ENCODE assay signal across 1 cellular context in the genomic region with DNA sequence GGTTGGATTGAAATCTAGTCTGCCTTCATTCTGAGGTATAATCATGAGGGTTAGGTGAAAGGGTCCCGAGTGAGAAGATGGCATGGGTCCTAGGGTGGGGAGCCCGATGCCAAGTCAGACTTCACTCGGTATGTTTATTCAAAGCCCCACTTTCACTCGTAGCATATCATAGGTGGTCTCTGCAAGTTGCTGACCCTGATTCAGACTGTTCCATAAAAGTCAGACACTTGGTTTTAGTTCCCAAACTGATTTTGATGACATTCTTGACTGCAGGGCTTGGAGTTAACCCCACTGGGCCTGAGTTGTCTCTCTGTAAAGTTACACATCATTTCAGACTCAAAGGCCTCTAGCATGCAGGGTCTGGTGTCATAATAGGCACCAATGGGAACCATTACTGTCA.
TF ChIP-seq lines count a peak whose summit lies in the region.

No MANE protein-coding gene starts in this region.

TF ChIP-seq in endothelial cell of umbilical vein, 7 proteins besides CTCF, POLR2A, EP300 and RAD21:
- TF ChIP-seq GATA2 (IDR thresholded peaks at IDR 0.05; ENCODE audit: insufficient read depth, insufficient read length, low read depth, low read length) (no peak), EZH2 (IDR thresholded peaks at IDR 0.05; ENCODE audit: borderline replicate concordance, low read depth, low read length, severe bottlenecking) (no peak), POLR2AphosphoS5 (IDR thresholded peaks at IDR 0.05; ENCODE audit: insufficient read depth, low read depth, low read length) (no peak), JUN (IDR thresholded peaks at IDR 0.05; ENCODE audit: borderline replicate concordance, insufficient read depth, insufficient read length, low read depth) (no peak), MYC (IDR thresholded peaks at IDR 0.05; ENCODE audit: low read depth, low read length) (no peak), FOS (IDR thresholded peaks at IDR 0.05; ENCODE audit: borderline replicate concordance, insufficient read depth, low read length) (no peak)
- TF ChIP-seq, protein P1, sequence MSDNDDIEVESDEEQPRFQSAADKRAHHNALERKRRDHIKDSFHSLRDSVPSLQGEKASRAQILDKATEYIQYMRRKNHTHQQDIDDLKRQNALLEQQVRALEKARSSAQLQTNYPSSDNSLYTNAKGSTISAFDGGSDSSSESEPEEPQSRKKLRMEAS (IDR thresholded peaks at IDR 0.05; ENCODE audit: insufficient read depth, insufficient read length): no peak
